In genomic region chr14:94158239-94158888, GRCh38 we compare ENCODE assay signal across 1 cellular context.
TF ChIP-seq lines count a peak whose summit lies in the region.

No MANE protein-coding gene starts in this region.

TF ChIP-seq in HepG2, 621 proteins besides CTCF, POLR2A, EP300 and RAD21:
- TF ChIP-seq PBX3 (CRISPR knock-in tag; IDR thresholded peaks at IDR 0.05; ENCODE audit: borderline replicate concordance) (no peak), KLF6 (CRISPR knock-in tag; IDR thresholded peaks at IDR 0.05) (no peak), BRF2 (CRISPR knock-in tag; IDR thresholded peaks at IDR 0.05) (no peak), SKI (IDR thresholded peaks at IDR 0.05; ENCODE audit: partially characterized antibody) (no peak), FOXJ3 (CRISPR knock-in tag; IDR thresholded peaks at IDR 0.05; ENCODE audit: borderline replicate concordance) (no peak), ZBTB10 (CRISPR knock-in tag; IDR thresholded peaks at IDR 0.05; ENCODE audit: borderline replicate concordance) (no peak), AFF4 (CRISPR knock-in tag; IDR thresholded peaks at IDR 0.05) (no peak), ZNF354B (CRISPR knock-in tag; IDR thresholded peaks at IDR 0.05) (no peak), ZFYVE20 (CRISPR knock-in tag; IDR thresholded peaks at IDR 0.05; ENCODE audit: borderline replicate concordance, low read depth) (no peak), RNF2 (conservative IDR thresholded peaks at IDR 0.05; ENCODE audit: low read depth) (no peak)
